ENCODE assay signal across 1 cellular context in genomic region chr7:6628045-6628444, GRCh38.
TF ChIP-seq lines count a peak whose summit lies in the region.

No MANE protein-coding gene starts in this region.

TF ChIP-seq in K562, 482 proteins besides CTCF, POLR2A, EP300 and RAD21:
- TF ChIP-seq NFIC (IDR thresholded peaks at IDR 0.05) = peak; percentile 84
- TF ChIP-seq ZNF57 (CRISPR knock-in tag; IDR thresholded peaks at IDR 0.05) = no peak
